1 cellular context compared by ENCODE assay signal in genomic region chr16:85860413-85861094, GRCh38.
A peak's percentile ranks its signal among the peaks of the same experiment; 100 is the strongest.
TF ChIP-seq lines count a peak whose summit lies in the region.

No MANE protein-coding gene starts in this region.

TF ChIP-seq in GM12878, 131 proteins besides CTCF, POLR2A, EP300 and RAD21 (continued from another document and continues in another):
- TF ChIP-seq E2F8 (IDR thresholded peaks at IDR 0.05; ENCODE audit: low read depth, partially characterized antibody) = no peak
- TF ChIP-seq CREM (IDR thresholded peaks at IDR 0.05; ENCODE audit: low read depth) = peak; percentile 58; the same call in 1 of the 2 replicates
- TF ChIP-seq ETV6 (conservative IDR thresholded peaks at IDR 0.05 in 1 of 2, IDR thresholded peaks at IDR 0.05 in 1 of 2; ENCODE audit: borderline replicate concordance in 1 of 2, low read depth in 1 of 2) = peak in 1 of 2 experiments; percentile 64; a peak in 1 of 4 replicates
- TF ChIP-seq BCLAF1 (IDR thresholded peaks at IDR 0.05) = no peak
- no peak for TF ChIP-seq IRF3 (IDR thresholded peaks at IDR 0.05)
- TF ChIP-seq PBX3 (IDR thresholded peaks at IDR 0.05; ENCODE audit: insufficient replicate concordance, low read depth, low read length) = peak; percentile 44
- TF ChIP-seq ZNF384 (IDR thresholded peaks at IDR 0.05; ENCODE audit: borderline replicate concordance, low read depth, low read length) = no peak
- no peak for TF ChIP-seq SKIL (IDR thresholded peaks at IDR 0.05; ENCODE audit: low read depth, poor library complexity, severe bottlenecking)
- TF ChIP-seq TBL1XR1 (IDR thresholded peaks at IDR 0.05; ENCODE audit: low read depth, low read length) = 0 out of 2 replicates have a peak, but pooled peaks have one; percentile 17
- TF ChIP-seq CBX5 (IDR thresholded peaks at IDR 0.05; ENCODE audit: low read depth) = no peak
- no peak for TF ChIP-seq MYC (IDR thresholded peaks at IDR 0.05; ENCODE audit: insufficient read depth, insufficient read length, insufficient replicate concordance, low read length, severe bottlenecking)
- peak; percentile 91 to 93 for TF ChIP-seq IKZF2 (IDR thresholded peaks at IDR 0.05)
- TF ChIP-seq TCF3 (IDR thresholded peaks at IDR 0.05; ENCODE audit: borderline replicate concordance, insufficient read depth, low read depth, low read length) = 0 out of 2 replicates have a peak, but pooled peaks have one; percentile 40
- TF ChIP-seq MTA2 (IDR thresholded peaks at IDR 0.05; ENCODE audit: low read depth) = 0 out of 2 replicates have a peak, but pooled peaks have one; percentile 27
- TF ChIP-seq SREBF1 (IDR thresholded peaks at IDR 0.05; ENCODE audit: low read length) = no peak
- no peak for TF ChIP-seq FOS (IDR thresholded peaks at IDR 0.05; ENCODE audit: borderline replicate concordance, extremely low read depth, insufficient read length)
- no peak for TF ChIP-seq HSF1 (IDR thresholded peaks at IDR 0.05; ENCODE audit: low read depth, low read length)
- TF ChIP-seq EED (IDR thresholded peaks at IDR 0.05; ENCODE audit: low read depth) = peak; percentile 96
- no peak for TF ChIP-seq ZNF24 (IDR thresholded peaks at IDR 0.05)
- TF ChIP-seq RUNX3 (IDR thresholded peaks at IDR 0.05; ENCODE audit: low read length) = peak; percentile 53; the same call in 1 of the 2 replicates
- no peak for TF ChIP-seq SIX5 (IDR thresholded peaks at IDR 0.05; ENCODE audit: low read depth, low read length, severe bottlenecking)
- peak; percentile 52; the same call in 1 of the 2 replicates for TF ChIP-seq CREB1 (IDR thresholded peaks at IDR 0.05; ENCODE audit: low read depth)
- TF ChIP-seq CEBPZ (IDR thresholded peaks at IDR 0.05; ENCODE audit: low read depth, low read length) = no peak
- no peak for TF ChIP-seq STAT1 (conservative IDR thresholded peaks at IDR 0.05)
- TF ChIP-seq ZNF592 (IDR thresholded peaks at IDR 0.05) = no peak
- no peak for TF ChIP-seq SUZ12 (IDR thresholded peaks at IDR 0.05; ENCODE audit: unreplicated experiment)
- TF ChIP-seq PAX5 (IDR thresholded peaks at IDR 0.05; ENCODE audit: borderline replicate concordance, low read depth, low read length) = peak; percentile 52; the same call in 1 of the 2 replicates
- no peak for TF ChIP-seq TCF7 (IDR thresholded peaks at IDR 0.05; ENCODE audit: borderline replicate concordance)
- TF ChIP-seq PML (IDR thresholded peaks at IDR 0.05; ENCODE audit: low read length) = no peak
- TF ChIP-seq CHD2 (IDR thresholded peaks at IDR 0.05; ENCODE audit: borderline replicate concordance, low read depth, low read length) = no peak
- TF ChIP-seq ESRRA (IDR thresholded peaks at IDR 0.05; ENCODE audit: low read length) = no peak
- TF ChIP-seq JUND (IDR thresholded peaks at IDR 0.05; ENCODE audit: low read depth, low read length) = no peak
- no peak for TF ChIP-seq ZNF274 (IDR thresholded peaks at IDR 0.05; ENCODE audit: insufficient read depth, insufficient read length)
